20 cellular contexts compared by ENCODE assay signal in the genomic region with DNA sequence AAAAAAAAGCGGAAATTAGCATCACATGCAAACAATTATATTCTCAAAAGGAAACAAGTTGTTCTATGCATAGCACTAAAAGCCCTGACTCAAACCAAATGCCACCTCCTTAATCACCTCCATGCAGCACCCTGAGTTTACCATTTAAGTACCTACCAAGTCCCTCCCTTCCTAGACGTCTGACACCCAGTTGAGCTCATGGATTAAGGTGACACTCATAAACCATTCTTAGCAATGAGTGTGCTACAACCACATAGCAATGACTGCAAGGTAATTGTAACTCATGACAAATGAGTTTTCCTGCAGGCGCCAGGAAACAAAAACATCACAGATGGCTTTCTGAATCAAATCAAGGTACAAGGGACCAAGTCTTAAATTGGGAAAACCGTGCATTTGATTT. TPM values are rescaled to one million over a fixed set of nuclear protein-coding genes. Genes with fewer than 3 reads are reported as not detected.
DNase-seq lines count a peak whose midpoint lies in the region; ATAC-seq and TF ChIP-seq lines count a peak whose summit lies in the region.
"Had no signal": no experiment of that assay in that cellular context is flagged by ENCODE, and none has a peak within 500 bp of the region (broad histone marks: within the 10 kb centered on the region; RNA-seq: fewer than 3 reads in every experiment).

No MANE protein-coding gene starts in this region.

- H2AFZ ChIP-seq in osteoblast (ENCODE audit: low read length): no peak overlapping the region

- intact Hi-C loops in head of caudate nucleus (cut with DNase I): no loop called here

- no peaks in the 10 kb centered on the region for H3K9me3 Mint-ChIP-seq in glutamatergic neuron (ENCODE audit: unreplicated experiment)
- H3K9me3 Mint-ChIP-seq: activated CD4-positive, alpha-beta memory T cell treated with anti-CD3 and anti-CD28 coated beads, Interleukin-2, amount 10 ng/mL, durations not matched to agents 7 days and 5 days; activated naive CD8-positive, alpha-beta T cell treated with anti-CD3 and anti-CD28 coated beads for 36 hours; activated T-cell treated with anti-CD3 and anti-CD28 coated beads, Interleukin-2, amount 50 U/mL, for 4 hours had no signal

- no peak overlapping the region for H3K4me3 ChIP-seq in osteoblast (ENCODE audit: insufficient read depth, low read length)
- H3K4me3 ChIP-seq: HAP-1 had no signal

- no peak for ATAC-seq in GM18907 (IDR thresholded peaks at IDR 0.05; ENCODE audit: unreplicated experiment)
- ATAC-seq: activated T-cell treated with anti-CD3 and anti-CD28 coated beads, Interleukin-2, amount 50 U/mL, for 4 hours; Right ventricle myocardium inferior; sciatic nerve had no signal

- H3K4me1 Mint-ChIP-seq in glutamatergic neuron (ENCODE audit: low read depth, unreplicated experiment): no peaks in the 10 kb centered on the region

- H3K4me3 Mint-ChIP-seq in glutamatergic neuron (ENCODE audit: unreplicated experiment): no peak overlapping the region
- H3K4me3 Mint-ChIP-seq: activated CD4-positive, alpha-beta memory T cell treated with anti-CD3 and anti-CD28 coated beads, Interleukin-2, amount 10 ng/mL, durations not matched to agents 7 days and 5 days; activated naive CD8-positive, alpha-beta T cell treated with anti-CD3 and anti-CD28 coated beads for 36 hours; activated T-cell treated with anti-CD3 and anti-CD28 coated beads, Interleukin-2, amount 50 U/mL, for 4 hours had no signal

- no peaks in the 10 kb centered on the region for H3K27me3 Mint-ChIP-seq in glutamatergic neuron (ENCODE audit: unreplicated experiment)

- H3K4me1 ChIP-seq in osteoblast (ENCODE audit: insufficient read depth, low read length): peaks cover 55% of the 10 kb centered on the region
- H3K4me1 ChIP-seq: Caco-2, HAP-1 had no signal

- peak; percentile 77 for DNase-seq in Caki2 (ENCODE audit: low read depth)
- DNase-seq in HT1080 (ENCODE audit: low read depth): peak; percentile 71
- DNase-seq in dermis blood vessel endothelial cell: peak; percentile 71
- no peak for DNase-seq in osteoblast (ENCODE audit: insufficient read length, low spot score, missing footprints)
- DNase-seq in head of caudate nucleus: no peak
- DNase-seq in glutamatergic neuron: no peak
- no peak for DNase-seq in stimulated activated CD4-positive, alpha-beta T cell treated with anti-CD3 and anti-CD28 coated beads, Interleukin-2, amount 100 ng/mL, for 24 hours
- DNase-seq: activated CD4-positive, alpha-beta memory T cell treated with anti-CD3 and anti-CD28 coated beads, Interleukin-2, amount 10 ng/mL, durations not matched to agents 7 days and 5 days; activated naive CD8-positive, alpha-beta T cell treated with anti-CD3 and anti-CD28 coated beads for 36 hours; activated T-cell treated with anti-CD3 and anti-CD28 coated beads, Interleukin-2, amount 50 U/mL, for 4 hours; AML-193; Caco-2; left cardiac atrium; NCI-H1436 treated with DMSO at 0.1 percent for 48 hours; NCI-H345; stimulated activated CD4-positive, alpha-beta T cell treated with anti-CD3 and anti-CD28 coated beads, Interleukin-1b, Interleukin-23, amount 100 ng/mL, for 48 hours had no signal

- no peaks in the 10 kb centered on the region for H3K27me3 ChIP-seq in osteoblast (ENCODE audit: insufficient read depth, low read length)

- in situ Hi-C loops in Caki2 (cut with HindIII; ENCODE audit: low pct_unique_long_range_greater_than_20kb, low sequenced_read_pairs): no loop called here

- H3K27ac ChIP-seq in osteoblast (ENCODE audit: low read depth, low read length): peak overlapping the region; percentile 40

- no peak for TF ChIP-seq CTCF in osteoblast (IDR thresholded peaks at IDR 0.05; ENCODE audit: extremely low read depth, low read depth, low read length)
- TF ChIP-seq CTCF in glutamatergic neuron (IDR thresholded peaks at IDR 0.05; ENCODE audit: partially characterized antibody, unreplicated experiment): no peak

- H3K36me3 ChIP-seq in osteoblast (ENCODE audit: insufficient read depth, low read length): no peaks in the 10 kb centered on the region
- H3K36me3 ChIP-seq: HAP-1 had no signal

- H4K20me1 ChIP-seq in osteoblast (ENCODE audit: insufficient read depth, low read length): peaks cover 42% of the 10 kb centered on the region

- H3K79me2 ChIP-seq in osteoblast (ENCODE audit: insufficient read depth, low read length): peaks cover 88% of the 10 kb centered on the region

- no peaks in the 10 kb centered on the region for H3K36me3 Mint-ChIP-seq in glutamatergic neuron (ENCODE audit: unreplicated experiment)
- H3K36me3 Mint-ChIP-seq: activated naive CD8-positive, alpha-beta T cell treated with anti-CD3 and anti-CD28 coated beads for 36 hours had no signal

- H3K27ac Mint-ChIP-seq in glutamatergic neuron (ENCODE audit: unreplicated experiment): no peak overlapping the region
- H3K27ac Mint-ChIP-seq: activated CD4-positive, alpha-beta memory T cell treated with anti-CD3 and anti-CD28 coated beads, Interleukin-2, amount 10 ng/mL, durations not matched to agents 7 days and 5 days; activated naive CD8-positive, alpha-beta T cell treated with anti-CD3 and anti-CD28 coated beads for 36 hours had no signal

- H3K9me3 ChIP-seq in osteoblast (ENCODE audit: low read depth, low read length): no peaks in the 10 kb centered on the region
- H3K9me3 ChIP-seq: Caco-2, HAP-1 had no signal

- H3K4me2 ChIP-seq in osteoblast (ENCODE audit: insufficient read depth, low read length): no peak overlapping the region

RNA-seq across cellular contexts. Expression of gene WWTR1, which starts 32.0 kb away (rescaled TPM):
- total RNA-seq in Caki2 (2014; rRNA removed; shearing (Covaris generic); ENCODE audit: low replicate concordance): 130 and 197 TPM in 2 replicates
- total RNA-seq in HT1080 (2014; rRNA removed; shearing (Covaris generic)): 68.3 and 116 TPM in 2 replicates
- 246 and 360 TPM in 2 replicates for polyA plus RNA-seq in HT1080 (2015; cell fraction: cytosol; rRNA removed)
- polyA plus RNA-seq in HT1080 (2015; cell fraction: nucleus; rRNA removed): 270 and 307 TPM in 2 replicates
- 111 and 207 TPM in 2 replicates for total RNA-seq in dermis blood vessel endothelial cell
- total RNA-seq in osteoblast: 79.3 and 84.7 TPM in 2 replicates
- 2.3 TPM for total RNA-seq in glutamatergic neuron (ENCODE audit: unreplicated experiment)

Comparison
In these comparisons a context has a peak if more than half of its experiments do, and no peak if none do; other contexts are left out.
1. DNase-seq: peak in Caki2 (single experiment), HT1080 (single experiment) and dermis blood vessel endothelial cell (single experiment); none in osteoblast (single experiment), head of caudate nucleus (0 of 42), glutamatergic neuron (single experiment) and stimulated activated CD4-positive, alpha-beta T cell treated with anti-CD3 and anti-CD28 coated beads, Interleukin-2, amount 100 ng/mL, for 24 hours (0 of 2).
2. RNA of gene WWTR1, which starts 32.0 kb away (total RNA-seq): 130 to 197 TPM in Caki2, 68.3 to 116 TPM in HT1080, 111 to 207 TPM in dermis blood vessel endothelial cell and 79.3 to 84.7 TPM in osteoblast; 2.3 TPM in glutamatergic neuron (single experiment); every median in the first group is over 10 times any median in the second.